17 cellular contexts compared by ENCODE assay signal in the genomic region with DNA sequence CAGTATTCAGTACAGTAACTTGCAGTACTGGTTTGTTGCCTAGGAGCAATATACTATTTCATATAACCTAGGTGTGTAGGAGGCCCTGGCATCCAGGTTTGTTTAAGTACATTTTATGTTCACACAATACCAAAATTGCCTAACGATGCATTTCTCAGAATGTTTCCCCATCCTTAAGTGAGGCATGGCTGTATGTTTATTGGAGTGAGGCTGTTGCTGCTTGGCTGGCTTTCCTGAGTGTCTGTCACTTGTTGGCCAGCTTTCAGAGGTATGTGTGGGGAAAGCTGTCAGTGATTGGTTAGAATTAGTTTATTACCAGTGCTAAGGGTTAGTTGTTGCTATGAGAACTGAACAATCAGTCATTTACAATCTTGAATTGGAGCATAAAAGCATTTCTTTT.
"Had no signal": no experiment of that assay in that cellular context is flagged by ENCODE, and none has a peak within 500 bp of the region (broad histone marks: within the 10 kb centered on the region; RNA-seq: fewer than 3 reads in every experiment).

No MANE protein-coding gene starts in this region.

- H3K4me3 ChIP-seq: coronary artery, prostate gland had no signal

- H3K4me1 ChIP-seq: prostate gland had no signal

- H3K9me3 ChIP-seq: prostate gland had no signal

- ATAC-seq: activated T-helper 17 cell treated with anti-CD3 and anti-CD28 coated beads, Interleukin-2, amount 50 U/mL, for 72 hours; sciatic nerve had no signal

- H3K27ac ChIP-seq: coronary artery, epithelial cell of prostate, prostate gland had no signal

- DNase-seq: activated B cell treated with CpG ODN at 0.5 μM for 24 hours; activated CD4-positive, alpha-beta T cell treated with anti-CD3 and anti-CD28 coated beads, Interleukin-2, amount 10 ng/mL, durations not matched to agents 24 days and 14 days; activated naive CD4-positive, alpha-beta T cell treated with anti-CD3 and anti-CD28 coated beads for 36 hours; caudate nucleus; effector memory CD4-positive, alpha-beta T cell; hippocampal formation; occipital lobe; stimulated activated CD4-positive, alpha-beta T cell treated with anti-CD3 and anti-CD28 coated beads, Interleukin-2, amount 100 ng/mL, for 24 hours; stimulated activated naive CD4-positive, alpha-beta T cell treated with Interleukin-2 at 50 U/mL for 16 hours; T-helper 2 cell had no signal

- H3K36me3 ChIP-seq: prostate gland had no signal

- FAIRE-seq: astrocyte, TTC549 had no signal
